20 cellular contexts compared by ENCODE assay signal in the genomic region with DNA sequence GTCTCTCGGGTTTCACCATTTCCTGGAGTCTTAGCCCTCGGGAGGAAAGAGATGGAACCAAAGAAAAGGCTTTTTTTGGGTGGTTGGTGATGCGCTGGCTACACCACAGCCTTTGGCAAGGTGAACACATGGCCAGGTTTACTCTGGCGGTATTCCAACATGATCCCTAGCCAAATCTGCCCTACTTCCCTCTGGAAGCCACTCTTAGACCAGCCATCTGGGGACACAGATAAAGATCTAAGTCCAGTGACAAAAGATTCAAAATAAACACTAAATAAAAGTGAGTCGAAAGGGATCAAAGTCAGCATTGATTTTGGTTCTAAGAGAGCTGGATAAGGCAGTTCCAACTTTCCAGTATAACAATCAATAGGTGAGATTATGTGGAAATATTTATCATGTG.
A peak's percentile ranks its signal among the peaks of the same experiment; 100 is the strongest.
DNase-seq lines count a peak whose midpoint lies in the region; ATAC-seq and TF ChIP-seq lines count a peak whose summit lies in the region.
"Had no signal": no experiment of that assay in that cellular context is flagged by ENCODE, and none has a peak within 500 bp of the region (broad histone marks: within the 10 kb centered on the region; RNA-seq: fewer than 3 reads in every experiment).

No MANE protein-coding gene starts in this region.

- peaks cover 32 to 38% of the 10 kb centered on the region in 2 donors for H3K4me1 Mint-ChIP-seq in natural killer cell
- H3K4me1 Mint-ChIP-seq in natural killer cell treated with Interleukin-12 subunit alpha and Interleukin-12 subunit beta and Interleukin-15 and Interleukin-18, amount 100 ng/mL, for 72 hours (ENCODE audit: low read depth in 2 of 2), result peaks cover 19 to 26% of the 10 kb centered on the region in 2 donors
- peaks cover 11% of the 10 kb centered on the region for H3K4me1 Mint-ChIP-seq in activated T-helper 1 cell treated with anti-CD3 and anti-CD28 coated beads, Interleukin-12 subunit alpha, Interleukin-12 subunit beta, Interleukin-2, Interleukin-4 antibody, amounts not matched to agents 30 ng/mL and 10 ng/mL and 1 ng/mL, durations not matched to agents 14 hours and 24 hours and 36 hours (ENCODE audit: low read depth)
- H3K4me1 Mint-ChIP-seq in activated T-cell treated with anti-CD3 and anti-CD28 coated beads, Interleukin-2, amount 50 U/mL, for 72 hours (ENCODE audit: low read depth), result peaks cover 8% of the 10 kb centered on the region

- H3K27me3 ChIP-seq in PC-9 (ENCODE audit: insufficient read depth, low read depth), result peaks cover 9% of the 10 kb centered on the region; the same call in 1 of the 2 replicates

- no peaks in the 10 kb centered on the region for H3K4me1 ChIP-seq in PC-9 (replicated peaks; ENCODE audit: insufficient read depth)
- H3K4me1 ChIP-seq: A549 had no signal

- H3K4me3 Mint-ChIP-seq in natural killer cell, result peak overlapping the region; percentile 57
- no peak overlapping the region for H3K4me3 Mint-ChIP-seq in natural killer cell treated with Interleukin-12 subunit alpha and Interleukin-12 subunit beta and Interleukin-15 and Interleukin-18, amount 100 ng/mL, for 72 hours
- no peak overlapping the region for H3K4me3 Mint-ChIP-seq in activated T-helper 1 cell treated with anti-CD3 and anti-CD28 coated beads, Interleukin-12 subunit alpha, Interleukin-12 subunit beta, Interleukin-2, Interleukin-4 antibody, amounts not matched to agents 30 ng/mL and 10 ng/mL and 1 ng/mL, durations not matched to agents 14 hours and 24 hours and 36 hours
- H3K4me3 Mint-ChIP-seq in activated T-cell treated with anti-CD3 and anti-CD28 coated beads, Interleukin-2, amount 50 U/mL, for 72 hours, result no peak overlapping the region
- H3K4me3 Mint-ChIP-seq: CD4-positive, alpha-beta T cell had no signal

- no peak for ATAC-seq in natural killer cell
- no peak for ATAC-seq in natural killer cell treated with Interleukin-12 subunit alpha and Interleukin-12 subunit beta and Interleukin-15 and Interleukin-18, amount 100 ng/mL, for 72 hours
- no peak for ATAC-seq in activated T-cell treated with anti-CD3 and anti-CD28 coated beads, Interleukin-2, amount 50 U/mL, for 72 hours (replicated peaks in 1 of 2)
- ATAC-seq: A549, SK-N-SH treated with all-trans-retinoic acid at 6 μM for 48 hours had no signal

- no peak overlapping the region for H2AFZ ChIP-seq in PC-9

- no peak overlapping the region for H3K27ac ChIP-seq in PC-9
- H3K27ac ChIP-seq: A549, KMS-11 had no signal

- peaks cover 14% of the 10 kb centered on the region for H3K36me3 Mint-ChIP-seq in natural killer cell
- peaks cover 21% of the 10 kb centered on the region for H3K36me3 Mint-ChIP-seq in natural killer cell treated with Interleukin-12 subunit alpha and Interleukin-12 subunit beta and Interleukin-15 and Interleukin-18, amount 100 ng/mL, for 72 hours
- H3K36me3 Mint-ChIP-seq in activated T-helper 1 cell treated with anti-CD3 and anti-CD28 coated beads, Interleukin-12 subunit alpha, Interleukin-12 subunit beta, Interleukin-2, Interleukin-4 antibody, amounts not matched to agents 30 ng/mL and 10 ng/mL and 1 ng/mL, durations not matched to agents 14 hours and 24 hours and 36 hours (ENCODE audit: low read depth), result no peaks in the 10 kb centered on the region
- peaks cover 5 to 11% of the 10 kb centered on the region in 2 donors for H3K36me3 Mint-ChIP-seq in activated T-cell treated with anti-CD3 and anti-CD28 coated beads, Interleukin-2, amount 50 U/mL, for 72 hours (ENCODE audit: insufficient read depth in 2 of 2)

- POLR2A ChIA-PET in PC-9 (lab: Charles Lee; ENCODE audit: unreplicated experiment), result no interaction called here

- CTCF ChIA-PET in PC-9 (lab: Charles Lee), result no interaction called here

- no peaks in the 10 kb centered on the region for H3K9me3 ChIP-seq in PC-9 (ENCODE audit: insufficient read depth, low read depth)
- H3K9me3 ChIP-seq: A549 had no signal

- peaks cover 42 to 87% of the 10 kb centered on the region in 2 donors for H3K27me3 Mint-ChIP-seq in natural killer cell (ENCODE audit: low read depth in 2 of 2)
- peaks cover 21 to 34% of the 10 kb centered on the region in 2 donors for H3K27me3 Mint-ChIP-seq in natural killer cell treated with Interleukin-12 subunit alpha and Interleukin-12 subunit beta and Interleukin-15 and Interleukin-18, amount 100 ng/mL, for 72 hours
- H3K27me3 Mint-ChIP-seq in activated T-helper 1 cell treated with anti-CD3 and anti-CD28 coated beads, Interleukin-12 subunit alpha, Interleukin-12 subunit beta, Interleukin-2, Interleukin-4 antibody, amounts not matched to agents 30 ng/mL and 10 ng/mL and 1 ng/mL, durations not matched to agents 14 hours and 24 hours and 36 hours (ENCODE audit: insufficient read depth), result peaks cover 4% of the 10 kb centered on the region
- no peaks in the 10 kb centered on the region for H3K27me3 Mint-ChIP-seq in activated T-cell treated with anti-CD3 and anti-CD28 coated beads, Interleukin-2, amount 50 U/mL, for 72 hours (ENCODE audit: low read depth)
- H3K27me3 Mint-ChIP-seq: CD4-positive, alpha-beta T cell had no signal

- TF ChIP-seq CTCF in natural killer cell (IDR thresholded peaks at IDR 0.05) (no peak), PC-9 (conservative IDR thresholded peaks at IDR 0.05) (no peak)

- H3K9me3 Mint-ChIP-seq in natural killer cell, result peaks cover 3 to 4% of the 10 kb centered on the region in 2 donors
- peaks cover 2% of the 10 kb centered on the region for H3K9me3 Mint-ChIP-seq in natural killer cell treated with Interleukin-12 subunit alpha and Interleukin-12 subunit beta and Interleukin-15 and Interleukin-18, amount 100 ng/mL, for 72 hours
- peaks cover 10% of the 10 kb centered on the region for H3K9me3 Mint-ChIP-seq in activated T-helper 1 cell treated with anti-CD3 and anti-CD28 coated beads, Interleukin-12 subunit alpha, Interleukin-12 subunit beta, Interleukin-2, Interleukin-4 antibody, amounts not matched to agents 30 ng/mL and 10 ng/mL and 1 ng/mL, durations not matched to agents 14 hours and 24 hours and 36 hours
- H3K9me3 Mint-ChIP-seq in activated T-cell treated with anti-CD3 and anti-CD28 coated beads, Interleukin-2, amount 50 U/mL, for 72 hours, result peaks cover 2 to 11% of the 10 kb centered on the region in 2 donors
- H3K9me3 Mint-ChIP-seq: CD4-positive, alpha-beta T cell had no signal

- no peaks in the 10 kb centered on the region for H3K9me2 ChIP-seq in PC-9 (ENCODE audit: insufficient read depth)

- intact Hi-C loops in natural killer cell (cut with micrococcal nuclease) (no loop called here), PC-9 (cut with micrococcal nuclease; ENCODE audit: unreplicated experiment) (no loop called here)
- intact Hi-C loops in activated T-helper 1 cell treated with anti-CD3 and anti-CD28 coated beads, Interleukin-12 subunit alpha, Interleukin-12 subunit beta, Interleukin-2, Interleukin-4 antibody, amounts not matched to agents 30 ng/mL and 10 ng/mL and 1 ng/mL, durations not matched to agents 14 hours and 24 hours and 36 hours (cut with micrococcal nuclease), result no loop called here

- H3F3A ChIP-seq in PC-9 (ENCODE audit: insufficient read depth, low read depth), result no peaks in the 10 kb centered on the region

- no peaks in the 10 kb centered on the region for H3K79me2 ChIP-seq in PC-9 (ENCODE audit: low read depth)

- no peak overlapping the region for H3K4me3 ChIP-seq in PC-9
- H3K4me3 ChIP-seq: A549 had no signal

- no TSS peak for BruUV-seq in PC-9 (replicated peaks; lab: Mats Ljungman, UMichigan)

- no peak overlapping the region for H3K27ac Mint-ChIP-seq in natural killer cell
- H3K27ac Mint-ChIP-seq in natural killer cell treated with Interleukin-12 subunit alpha and Interleukin-12 subunit beta and Interleukin-15 and Interleukin-18, amount 100 ng/mL, for 72 hours, result no peak overlapping the region
- no peak overlapping the region for H3K27ac Mint-ChIP-seq in activated T-helper 1 cell treated with anti-CD3 and anti-CD28 coated beads, Interleukin-12 subunit alpha, Interleukin-12 subunit beta, Interleukin-2, Interleukin-4 antibody, amounts not matched to agents 30 ng/mL and 10 ng/mL and 1 ng/mL, durations not matched to agents 14 hours and 24 hours and 36 hours
- H3K27ac Mint-ChIP-seq in activated T-cell treated with anti-CD3 and anti-CD28 coated beads, Interleukin-2, amount 50 U/mL, for 72 hours, result no peak overlapping the region
- H3K27ac Mint-ChIP-seq: CD4-positive, alpha-beta T cell had no signal

- no peaks in the 10 kb centered on the region for H4K20me1 ChIP-seq in PC-9 (ENCODE audit: insufficient read depth)

- DNase-seq in natural killer cell (no peak), NCI-H2029 (lab: John Stamatoyannopoulos, UW) (peak; percentile 53), RPMI7951 (ENCODE audit: low read depth) (peak; percentile 17), PC-9 (no peak), DMS 273 treated with DMSO at 0.1 percent for 48 hours (lab: John Stamatoyannopoulos, UW) (no peak)
- DNase-seq in natural killer cell treated with Interleukin-12 subunit alpha and Interleukin-12 subunit beta and Interleukin-15 and Interleukin-18, amount 100 ng/mL, for 72 hours (ENCODE audit: low spot score), result no peak
- no peak for DNase-seq in activated T-helper 1 cell treated with anti-CD3 and anti-CD28 coated beads, Interleukin-12 subunit alpha, Interleukin-12 subunit beta, Interleukin-2, Interleukin-4 antibody, amounts not matched to agents 30 ng/mL and 10 ng/mL and 1 ng/mL, durations not matched to agents 14 hours and 24 hours and 36 hours (ENCODE audit: low spot score)
- no peak for DNase-seq in activated T-cell treated with anti-CD3 and anti-CD28 coated beads, Interleukin-2, amount 50 U/mL, for 72 hours
- DNase-seq: CD4-positive, alpha-beta T cell; COR-L47; GF-D8; IMR-90; MV-4-11; NCI-H1417; NCI-H187; NCI-H226; NCI-H510A treated with DMSO at 0.1 percent for 48 hours had no signal

- no peak overlapping the region for H3K4me2 ChIP-seq in PC-9
- H3K4me2 ChIP-seq: A549, KMS-11 had no signal

- no peaks in the 10 kb centered on the region for H3K36me3 ChIP-seq in PC-9 (ENCODE audit: low read depth)

Comparison
In these comparisons a context has a peak if more than half of its experiments do, and no peak if none do; other contexts are left out.
1. DNase-seq: peak in NCI-H2029 (single experiment) and RPMI7951 (single experiment); none in natural killer cell (single experiment), natural killer cell treated with Interleukin-12 subunit alpha and Interleukin-12 subunit beta and Interleukin-15 and Interleukin-18, amount 100 ng/mL, for 72 hours (single experiment), PC-9 (0 of 2), DMS 273 treated with DMSO at 0.1 percent for 48 hours (single experiment), activated T-helper 1 cell treated with anti-CD3 and anti-CD28 coated beads, Interleukin-12 subunit alpha, Interleukin-12 subunit beta, Interleukin-2, Interleukin-4 antibody, amounts not matched to agents 30 ng/mL and 10 ng/mL and 1 ng/mL, durations not matched to agents 14 hours and 24 hours and 36 hours (single experiment) and activated T-cell treated with anti-CD3 and anti-CD28 coated beads, Interleukin-2, amount 50 U/mL, for 72 hours (0 of 2).